ENCODE assay signal across 8 cellular contexts in the genomic region with DNA sequence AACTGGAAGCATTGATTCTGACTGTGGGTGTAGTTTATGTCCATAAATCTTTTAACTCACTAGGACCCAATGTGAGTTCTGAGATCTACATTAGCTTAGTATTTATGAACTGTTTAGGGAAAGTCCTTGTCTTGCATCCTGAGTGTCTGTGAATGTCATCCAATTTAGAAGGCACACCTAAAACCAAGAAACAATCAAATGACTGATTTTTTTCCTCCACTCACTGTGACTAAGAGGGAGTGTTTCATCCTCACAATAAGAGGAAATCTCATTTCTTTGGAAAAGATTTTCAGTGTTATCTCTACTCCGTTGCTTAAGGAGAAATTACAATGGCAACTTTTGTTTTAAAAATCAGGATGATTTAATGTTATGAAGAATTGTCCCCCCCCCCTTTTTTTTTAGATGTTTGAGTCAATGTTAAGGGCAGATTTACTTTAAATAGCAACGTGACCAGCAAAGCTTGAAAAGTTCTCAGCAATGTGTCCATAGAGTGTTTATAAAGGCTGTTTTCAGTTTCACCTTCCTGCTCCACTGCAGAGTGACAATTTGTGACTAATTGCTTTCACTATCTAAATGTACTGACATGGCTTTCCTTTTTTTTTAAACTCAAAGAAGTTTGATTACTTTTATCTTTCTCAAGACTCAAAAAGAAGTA.
DNase-seq lines count a peak whose midpoint lies in the region; ATAC-seq lines count a peak whose summit lies in the region.

No MANE protein-coding gene starts in this region.

- H3K4me1 Mint-ChIP-seq in T-helper 1 cell treated with Interleukin-12 subunit alpha and Interleukin-12 subunit beta and Interleukin-4 antibody, amounts not matched to agents 30 μg/mL and 1 μg/mL, for 36 hours (ENCODE audit: low read depth): peaks cover 7% of the 10 kb centered on the region
- no peaks in the 10 kb centered on the region for H3K4me1 Mint-ChIP-seq in effector memory CD8-positive, alpha-beta T cell (ENCODE audit: low read depth in 2 of 2)

- H2BK120ac ChIP-seq in mesendoderm (ENCODE audit: low read depth, low read length): no peak overlapping the region

- H3K9me2 ChIP-seq in GM23248 (ENCODE audit: insufficient read depth): no peaks in the 10 kb centered on the region

- no peaks in the 10 kb centered on the region for H3K27me3 Mint-ChIP-seq in T-helper 1 cell treated with Interleukin-12 subunit alpha and Interleukin-12 subunit beta and Interleukin-4 antibody, amounts not matched to agents 30 μg/mL and 1 μg/mL, for 36 hours (ENCODE audit: low read depth)
- no peaks in the 10 kb centered on the region for H3K27me3 Mint-ChIP-seq in effector memory CD8-positive, alpha-beta T cell

- no peaks in the 10 kb centered on the region for H3K79me1 ChIP-seq in mesendoderm (ENCODE audit: low read length)

- no peaks in the 10 kb centered on the region for H3K36me3 Mint-ChIP-seq in T-helper 1 cell treated with Interleukin-12 subunit alpha and Interleukin-12 subunit beta and Interleukin-4 antibody, amounts not matched to agents 30 μg/mL and 1 μg/mL, for 36 hours (ENCODE audit: low read depth)
- no peaks in the 10 kb centered on the region for H3K36me3 Mint-ChIP-seq in effector memory CD8-positive, alpha-beta T cell (ENCODE audit: insufficient read depth)

- no peak overlapping the region for H2BK5ac ChIP-seq in mesendoderm (ENCODE audit: low read length)

- peak overlapping the region; percentile 65 for H3K4me3 Mint-ChIP-seq in T-helper 1 cell treated with Interleukin-12 subunit alpha and Interleukin-12 subunit beta and Interleukin-4 antibody, amounts not matched to agents 30 μg/mL and 1 μg/mL, for 36 hours
- H3K4me3 Mint-ChIP-seq in effector memory CD8-positive, alpha-beta T cell: no peak overlapping the region

- peak; percentile 100 for ATAC-seq in HG03575 (IDR thresholded peaks at IDR 0.05; ENCODE audit: extremely low read depth, insufficient number of reproducible peaks, low FRiP score, unreplicated experiment)
- ATAC-seq in effector memory CD8-positive, alpha-beta T cell (replicated peaks): no peak

- no peaks in the 10 kb centered on the region for H3K9me3 ChIP-seq in GM23248 (ENCODE audit: low read depth)

- DNase-seq in T-helper 1 cell (no peak), GM23248 (peak; percentile 9), kidney tubule cell (ENCODE audit: low spot score) (peak; percentile 54), NCI-H146 treated with DMSO at 0.1 percent for 48 hours (lab: John Stamatoyannopoulos, UW; ENCODE audit: unreplicated experiment) (no peak), mesendoderm (no peak)
- no peak for DNase-seq in effector memory CD8-positive, alpha-beta T cell

- H3K9me3 Mint-ChIP-seq in T-helper 1 cell treated with Interleukin-12 subunit alpha and Interleukin-12 subunit beta and Interleukin-4 antibody, amounts not matched to agents 30 μg/mL and 1 μg/mL, for 36 hours: no peaks in the 10 kb centered on the region
- peaks cover 0 to 4% of the 10 kb centered on the region in 2 donors for H3K9me3 Mint-ChIP-seq in effector memory CD8-positive, alpha-beta T cell

- H4K5ac ChIP-seq in mesendoderm (ENCODE audit: low read length): no peak overlapping the region

- H4K8ac ChIP-seq in mesendoderm (ENCODE audit: low read depth, low read length): no peak overlapping the region

- no peak overlapping the region for H3K4ac ChIP-seq in mesendoderm (ENCODE audit: low read depth, low read length)

- no peaks in the 10 kb centered on the region for H3K79me2 ChIP-seq in GM23248 (ENCODE audit: insufficient read depth)
- H3K79me2 ChIP-seq in mesendoderm (ENCODE audit: control insufficient read depth, insufficient read depth, low read length): no peaks in the 10 kb centered on the region

- H3K4me1 ChIP-seq in GM23248 (ENCODE audit: insufficient read depth) (0 out of 2 replicates have a peak, but pooled peaks cover 4% of the 10 kb centered on the region), mesendoderm (ENCODE audit: control insufficient read depth, low read depth, low read length) (no peaks in the 10 kb centered on the region)

- peaks cover 6% of the 10 kb centered on the region; the same call in 1 of the 2 replicates for H3F3A ChIP-seq in GM23248 (ENCODE audit: insufficient read depth)

- H2BK15ac ChIP-seq in mesendoderm (replicated peaks; ENCODE audit: low read depth): no peak overlapping the region

- H3K4me2 ChIP-seq in GM23248 (ENCODE audit: unreplicated experiment): no peak overlapping the region
- H3K4me2 ChIP-seq in mesendoderm (ENCODE audit: low read length): no peak overlapping the region

- no peak overlapping the region for H3K23ac ChIP-seq in mesendoderm (ENCODE audit: low read length)

- no peak overlapping the region for H3K56ac ChIP-seq in mesendoderm (ENCODE audit: low read length)

- WGBS in GM23248 (ENCODE audit: low coverage in 1 of 2, low lambda C conversion rate in 2 of 2, missing lambda C conversion rate in 2 of 2), 2 experiments: 64 to 70% methylated on average over 2 of the region's 2 CpGs
- WGBS in mesendoderm (ENCODE audit: extremely low coverage, insufficient coverage, low lambda C conversion rate): no CpG with 5 or more reads among the region's 2 CpGs

- no peak overlapping the region for H2AK5ac ChIP-seq in mesendoderm (ENCODE audit: low read length)

- no peak overlapping the region for H3K4me3 ChIP-seq in GM23248
- H3K4me3 ChIP-seq in mesendoderm (ENCODE audit: low read length): no peak overlapping the region

- H3K18ac ChIP-seq in mesendoderm (ENCODE audit: low read length): no peak overlapping the region

- no peaks in the 10 kb centered on the region for H4K20me1 ChIP-seq in GM23248 (ENCODE audit: insufficient read depth)

- no peaks in the 10 kb centered on the region for H3K36me3 ChIP-seq in GM23248 (ENCODE audit: low read depth)
- no peaks in the 10 kb centered on the region for H3K36me3 ChIP-seq in mesendoderm (ENCODE audit: control insufficient read depth, insufficient read depth, low read length)

- H3K27ac ChIP-seq in GM23248: no peak overlapping the region
- no peak overlapping the region for H3K27ac ChIP-seq in mesendoderm (ENCODE audit: low read depth, low read length)

- in situ Hi-C loops in GM23248 (cut with MboI): no loop called here

- H3K27ac Mint-ChIP-seq in T-helper 1 cell treated with Interleukin-12 subunit alpha and Interleukin-12 subunit beta and Interleukin-4 antibody, amounts not matched to agents 30 μg/mL and 1 μg/mL, for 36 hours: peak overlapping the region; percentile 6
- no peak overlapping the region for H3K27ac Mint-ChIP-seq in effector memory CD8-positive, alpha-beta T cell

- H3K9ac ChIP-seq in GM23248: no peak overlapping the region
- H3K9ac ChIP-seq in mesendoderm (ENCODE audit: low read length): no peak overlapping the region

- H2AFZ ChIP-seq in GM23248: peak overlapping the region; percentile 42; the same call in 1 of the 2 replicates

- H3K27me3 ChIP-seq in GM23248 (replicated peaks; ENCODE audit: insufficient read depth) (no peaks in the 10 kb centered on the region), mesendoderm (ENCODE audit: insufficient read depth, low read length, poor library complexity) (no peaks in the 10 kb centered on the region)

Comparison
In these comparisons a context has a peak if more than half of its experiments do, and no peak if none do; other contexts are left out.
1. DNase-seq: peak in GM23248 (single experiment) and kidney tubule cell (single experiment); none in T-helper 1 cell (0 of 5), NCI-H146 treated with DMSO at 0.1 percent for 48 hours (single experiment), effector memory CD8-positive, alpha-beta T cell (0 of 3) and mesendoderm (single experiment).